9 cellular contexts compared by ENCODE assay signal in the genomic region with DNA sequence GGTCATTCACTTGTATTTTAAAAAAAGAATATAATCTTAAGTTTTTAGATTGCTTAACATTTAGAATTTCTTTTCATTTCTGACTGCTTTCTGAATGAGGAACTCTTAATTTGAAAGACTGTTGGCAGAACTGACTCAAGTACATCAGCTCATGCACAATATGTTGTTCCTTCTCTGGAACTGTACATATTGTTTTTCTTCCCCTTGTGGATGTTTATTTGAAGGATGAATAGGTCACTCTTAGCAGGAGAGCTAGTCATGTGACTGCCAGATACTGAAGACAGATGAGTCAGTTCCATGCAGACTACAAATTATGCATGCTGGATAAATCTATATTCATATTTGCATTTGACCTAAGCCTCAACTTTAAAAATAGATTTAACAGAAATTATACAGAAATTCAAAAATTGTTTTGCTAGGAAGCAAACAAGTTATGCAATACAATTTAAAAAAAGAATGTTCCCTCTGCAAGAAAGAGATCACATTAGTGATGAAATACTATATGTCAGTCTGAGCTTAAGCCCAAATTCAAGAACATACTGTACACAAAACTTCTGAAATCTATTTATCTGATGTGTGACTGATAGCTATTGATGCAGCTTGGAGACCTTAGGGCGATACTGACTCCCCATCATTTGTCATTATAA.
DNase-seq lines count a peak whose midpoint lies in the region; ATAC-seq and TF ChIP-seq lines count a peak whose summit lies in the region.
"Had no signal": no experiment of that assay in that cellular context is flagged by ENCODE, and none has a peak within 500 bp of the region (broad histone marks: within the 10 kb centered on the region; RNA-seq: fewer than 3 reads in every experiment).

No MANE protein-coding gene starts in this region.

- TF ChIP-seq CTCF in HFF-Myc (IDR thresholded peaks at IDR 0.05; ENCODE audit: low read depth, low read length, missing control alignments) (no peak), gastroesophageal sphincter (IDR thresholded peaks at IDR 0.05) (peak in 1 of 4 experiments; percentile 10)
- TF ChIP-seq CTCF in CD4-positive, alpha-beta T cell (IDR thresholded peaks at IDR 0.05), result no peak

- peak; percentile 87 for ATAC-seq in gastroesophageal sphincter
- no peak for ATAC-seq in stimulated activated memory B cell treated with anti-CD40 and anti-IgM and Interleukin-4, amounts not matched to agents 10 μg/mL and 1 μg/mL and 100 μg/mL, for 72 hours
- no peak for ATAC-seq in CD4-positive, alpha-beta T cell (ENCODE audit: poor library complexity)
- ATAC-seq in HG03097 (IDR thresholded peaks at IDR 0.05; ENCODE audit: low FRiP score, unreplicated experiment), result no peak

- H3K27ac ChIP-seq in gastroesophageal sphincter, result peak overlapping the region; percentile 43 to 57 (median 48)
- H3K27ac ChIP-seq in CD4-positive, alpha-beta T cell (ENCODE audit: low read depth, low read length), result no peak overlapping the region
- H3K27ac ChIP-seq: SK-N-MC had no signal

- intact Hi-C loops in CD4-positive, alpha-beta T cell (cut with DNase I, micrococcal nuclease), result no loop called here
- intact Hi-C loops in activated CD4-positive, alpha-beta memory T cell treated with anti-CD3 and anti-CD28 coated beads for 36 hours (cut with micrococcal nuclease), result no loop called here

- H3K36me3 Mint-ChIP-seq in stimulated activated memory B cell treated with anti-CD40 and anti-IgM and Interleukin-4, amounts not matched to agents 10 μg/mL and 1 μg/mL and 100 μg/mL, for 72 hours, result no peaks in the 10 kb centered on the region
- no peaks in the 10 kb centered on the region for H3K36me3 Mint-ChIP-seq in CD4-positive, alpha-beta T cell (ENCODE audit: low read depth)
- no peaks in the 10 kb centered on the region for H3K36me3 Mint-ChIP-seq in activated CD4-positive, alpha-beta memory T cell treated with anti-CD3 and anti-CD28 coated beads for 36 hours

- no peaks in the 10 kb centered on the region for H3K27me3 ChIP-seq in gastroesophageal sphincter
- no peaks in the 10 kb centered on the region for H3K27me3 ChIP-seq in CD4-positive, alpha-beta T cell (ENCODE audit: control insufficient read depth, insufficient read depth, low read length)

- H3K4me3 ChIP-seq in HFF-Myc (replicated peaks; ENCODE audit: low read depth, low read length) (no peak overlapping the region), gastroesophageal sphincter (no peak overlapping the region)
- H3K4me3 ChIP-seq: SK-N-MC had no signal

- peak; percentile 47 for DNase-seq in HFF-Myc (ENCODE audit: extremely low read depth, low read depth)
- peak; percentile 74 for DNase-seq in SK-MEL-5 (ENCODE audit: low read depth, low spot score)
- DNase-seq in smooth muscle cell of the brain vasculature (ENCODE audit: low read depth, low spot score), result peak; percentile 86
- no peak for DNase-seq in CD4-positive, alpha-beta T cell
- DNase-seq in activated CD4-positive, alpha-beta memory T cell treated with anti-CD3 and anti-CD28 coated beads for 36 hours, result no peak

- CTCF ChIA-PET in CD4-positive, alpha-beta T cell (lab: Charles Lee), result no interaction called here
- CTCF ChIA-PET in activated CD4-positive, alpha-beta memory T cell treated with anti-CD3 and anti-CD28 coated beads for 36 hours (lab: Charles Lee), result no interaction called here

- TF ChIP-seq EP300 in gastroesophageal sphincter (IDR thresholded peaks at IDR 0.05), result no peak

- POLR2A ChIA-PET in CD4-positive, alpha-beta T cell (lab: Charles Lee), result no interaction called here
- POLR2A ChIA-PET in activated CD4-positive, alpha-beta memory T cell treated with anti-CD3 and anti-CD28 coated beads for 36 hours (lab: Charles Lee), result no interaction called here

- H3K4me1 ChIP-seq in gastroesophageal sphincter, result peaks cover 4 to 39% (median 9%) of the 10 kb centered on the region in 3 donors

- no peak overlapping the region for H3K4me3 Mint-ChIP-seq in stimulated activated memory B cell treated with anti-CD40 and anti-IgM and Interleukin-4, amounts not matched to agents 10 μg/mL and 1 μg/mL and 100 μg/mL, for 72 hours
- H3K4me3 Mint-ChIP-seq in CD4-positive, alpha-beta T cell, result no peak overlapping the region
- no peak overlapping the region for H3K4me3 Mint-ChIP-seq in activated CD4-positive, alpha-beta memory T cell treated with anti-CD3 and anti-CD28 coated beads for 36 hours

- no peaks in the 10 kb centered on the region for H3K9me3 ChIP-seq in gastroesophageal sphincter
- no peaks in the 10 kb centered on the region for H3K9me3 ChIP-seq in CD4-positive, alpha-beta T cell (ENCODE audit: control insufficient read depth, low read length)

- in situ Hi-C loops in SK-MEL-5 (cut with HindIII; ENCODE audit: low pct_unique_long_range_greater_than_20kb, low sequenced_read_pairs), result no loop called here

- no peaks in the 10 kb centered on the region for H3K9me3 Mint-ChIP-seq in stimulated activated memory B cell treated with anti-CD40 and anti-IgM and Interleukin-4, amounts not matched to agents 10 μg/mL and 1 μg/mL and 100 μg/mL, for 72 hours
- no peaks in the 10 kb centered on the region for H3K9me3 Mint-ChIP-seq in CD4-positive, alpha-beta T cell
- H3K9me3 Mint-ChIP-seq in activated CD4-positive, alpha-beta memory T cell treated with anti-CD3 and anti-CD28 coated beads for 36 hours, result no peaks in the 10 kb centered on the region

- 29 to 50% methylated on average over 1 of the region's 1 CpG for WGBS in gastroesophageal sphincter (ENCODE audit: low coverage in 1 of 2), 2 donors

- H3K36me3 ChIP-seq in gastroesophageal sphincter, result no peaks in the 10 kb centered on the region

- no peak overlapping the region for H3K27ac Mint-ChIP-seq in stimulated activated memory B cell treated with anti-CD40 and anti-IgM and Interleukin-4, amounts not matched to agents 10 μg/mL and 1 μg/mL and 100 μg/mL, for 72 hours
- H3K27ac Mint-ChIP-seq in CD4-positive, alpha-beta T cell, result no peak overlapping the region
- no peak overlapping the region for H3K27ac Mint-ChIP-seq in activated CD4-positive, alpha-beta memory T cell treated with anti-CD3 and anti-CD28 coated beads for 36 hours

- H3K27me3 Mint-ChIP-seq in stimulated activated memory B cell treated with anti-CD40 and anti-IgM and Interleukin-4, amounts not matched to agents 10 μg/mL and 1 μg/mL and 100 μg/mL, for 72 hours, result no peaks in the 10 kb centered on the region
- H3K27me3 Mint-ChIP-seq in CD4-positive, alpha-beta T cell, result no peaks in the 10 kb centered on the region
- H3K27me3 Mint-ChIP-seq in activated CD4-positive, alpha-beta memory T cell treated with anti-CD3 and anti-CD28 coated beads for 36 hours, result no peaks in the 10 kb centered on the region

- no peaks in the 10 kb centered on the region for H3K4me1 Mint-ChIP-seq in stimulated activated memory B cell treated with anti-CD40 and anti-IgM and Interleukin-4, amounts not matched to agents 10 μg/mL and 1 μg/mL and 100 μg/mL, for 72 hours
- no peaks in the 10 kb centered on the region for H3K4me1 Mint-ChIP-seq in CD4-positive, alpha-beta T cell (ENCODE audit: low read depth)
- no peaks in the 10 kb centered on the region for H3K4me1 Mint-ChIP-seq in activated CD4-positive, alpha-beta memory T cell treated with anti-CD3 and anti-CD28 coated beads for 36 hours (ENCODE audit: low read depth)

- TF ChIP-seq POLR2A in gastroesophageal sphincter (IDR thresholded peaks at IDR 0.05), result no peak

Comparison
In these comparisons a context has a peak if more than half of its experiments do, and no peak if none do; other contexts are left out.
1. DNase-seq: peak in HFF-Myc (single experiment), SK-MEL-5 (single experiment) and smooth muscle cell of the brain vasculature (single experiment); none in CD4-positive, alpha-beta T cell (0 of 10) and activated CD4-positive, alpha-beta memory T cell treated with anti-CD3 and anti-CD28 coated beads for 36 hours (single experiment).